In the genomic region with DNA sequence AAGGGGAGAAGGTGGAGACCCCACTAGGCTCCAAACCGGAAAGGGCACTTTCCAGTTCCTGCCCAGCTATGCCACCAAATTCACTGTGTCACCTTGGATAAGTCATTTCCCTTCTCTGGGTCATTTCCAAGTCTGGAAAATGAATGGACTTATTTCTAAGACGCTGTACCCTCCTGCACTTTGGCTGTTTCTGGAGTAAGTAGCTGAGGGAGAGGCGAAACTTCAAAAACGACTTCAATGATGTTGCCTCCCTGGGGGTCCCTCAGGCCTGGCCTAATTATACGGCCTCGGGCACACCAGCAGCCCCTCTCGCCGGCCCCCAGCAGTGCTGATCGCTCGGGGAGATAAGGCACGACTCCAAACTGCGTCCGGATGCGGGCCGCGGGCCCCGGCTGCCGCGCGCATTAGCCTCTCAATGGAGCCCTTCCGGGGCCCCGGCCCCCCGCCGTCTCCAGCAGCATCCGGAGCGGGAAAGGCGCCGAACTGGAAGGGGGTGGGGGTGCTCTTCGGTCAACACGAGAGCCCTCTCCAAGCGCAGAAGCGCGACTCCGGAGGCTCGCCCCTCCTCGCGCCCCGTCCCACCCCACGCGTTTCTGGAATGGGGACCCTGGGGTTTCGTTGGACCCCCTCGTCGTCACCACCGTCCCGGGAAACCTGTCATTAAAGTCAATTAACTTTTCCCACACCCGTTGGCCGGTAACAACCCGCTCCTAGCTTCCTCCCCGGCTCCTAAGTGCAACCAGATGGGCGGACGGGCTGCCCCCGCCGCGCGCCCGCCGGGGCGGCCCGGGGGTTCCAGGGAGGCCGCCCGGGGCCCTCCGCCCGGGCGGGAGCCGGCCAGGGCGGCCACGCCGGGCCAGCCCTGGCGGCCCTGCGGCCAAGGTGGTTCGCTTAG, we compare ENCODE assay signal across 8 cellular contexts. TPM values are rescaled to one million over a fixed set of nuclear protein-coding genes. Genes with fewer than 3 reads are reported as not detected.
A peak's percentile ranks its signal among the peaks of the same experiment; 100 is the strongest.
DNase-seq lines count a peak whose midpoint lies in the region; ATAC-seq and TF ChIP-seq lines count a peak whose summit lies in the region.

No MANE protein-coding gene starts in this region.

- intact Hi-C loops in uterus (cut with DNase I; ENCODE audit: low total_unique reads), result loop anchor here (10.0 kb wide), 1 partner anchor 136 kb away; no protein-coding TSS in a partner anchor

- peak overlapping the region; percentile 95 to 99 for H3K27ac ChIP-seq in uterus

- in situ Hi-C loops in KBM-7 (cut with MboI; ENCODE audit: low pct_unique_long_range_greater_than_20kb, low sequenced_read_pairs), result no loop called here

- H3K4me3 ChIP-seq in mucosa of stomach (ENCODE audit: low read length) (peak overlapping the region; percentile 20), uterus (peak overlapping the region; percentile 16 to 38)

- no peak for TF ChIP-seq CTCF in uterus (IDR thresholded peaks at IDR 0.05)

- H3K36me3 ChIP-seq in mucosa of stomach (ENCODE audit: control insufficient read depth, insufficient read depth, low read length) (peaks cover 11% of the 10 kb centered on the region), uterus (no peaks in the 10 kb centered on the region)

- no peak for ATAC-seq in HG02798 (IDR thresholded peaks at IDR 0.05; ENCODE audit: poor library complexity, unreplicated experiment)

- peak; percentile 70 for DNase-seq in EL
- peak; percentile 53 for DNase-seq in KBM-7
- peak; percentile 8 for DNase-seq in activated CD4-positive, alpha-beta T cell treated with anti-CD3 and anti-CD28 coated beads, Interleukin-2, amount 50 U/mL, for 1 hour
- peak; percentile 78 to 80 for DNase-seq in erythroblast (lab: John Stamatoyannopoulos, UW)
- DNase-seq in uterus, result peak; percentile 60 to 73
- no peak for DNase-seq in NK-92 (lab: John Stamatoyannopoulos, UW; ENCODE audit: unreplicated experiment)

- H3K4me1 ChIP-seq in mucosa of stomach (ENCODE audit: control insufficient read depth, insufficient read depth, low read length), result peaks cover 37% of the 10 kb centered on the region
- peaks cover 10 to 18% of the 10 kb centered on the region in 2 donors for H3K4me1 ChIP-seq in uterus

- H3K9me3 ChIP-seq in mucosa of stomach (ENCODE audit: control insufficient read depth, low read length) (no peaks in the 10 kb centered on the region), uterus (no peaks in the 10 kb centered on the region)

- H3K9ac ChIP-seq in mucosa of stomach (ENCODE audit: low read length), result peak overlapping the region; percentile 95

- TF ChIP-seq POLR2A in erythroblast (IDR thresholded peaks at IDR 0.05; ENCODE audit: low read length) (peak; percentile 10), uterus (IDR thresholded peaks at IDR 0.05) (peak in 1 of 2 donors; percentile 43)

- H3K27me3 ChIP-seq in mucosa of stomach (ENCODE audit: control insufficient read depth, insufficient read depth, low read length) (no peaks in the 10 kb centered on the region), uterus (no peaks in the 10 kb centered on the region)

RNA-seq across cellular contexts. Expression of a gene that starts 4.8 kb away (rescaled TPM):
- total RNA-seq in uterus, result 10 to 100 TPM; 23.1 to 50.9 (median 41.2) TPM
